25 cellular contexts compared by ENCODE assay signal in genomic region chr9:94478755-94479730, GRCh38.
DNase-seq lines count a peak whose midpoint lies in the region; ATAC-seq, FAIRE-seq and TF ChIP-seq lines count a peak whose summit lies in the region.
"Had no signal": no experiment of that assay in that cellular context is flagged by ENCODE, and none has a peak within 500 bp of the region (broad histone marks: within the 10 kb centered on the region; RNA-seq: fewer than 3 reads in every experiment).

No MANE protein-coding gene starts in this region.

- TF ChIP-seq POLR2A in A549 (IDR thresholded peaks at IDR 0.05; ENCODE audit: low read length), result no peak

- POLR2A ChIA-PET in A549 (lab: Yijun Ruan, JAX), result no interaction called here

- peaks cover 13% of the 10 kb centered on the region for H3K9me3 Mint-ChIP-seq in neural crest cell
- H3K9me3 Mint-ChIP-seq in stimulated activated naive CD8-positive, alpha-beta T cell treated with anti-CD3 and anti-CD28 coated beads, Interleukin-15, amount 100 ng/mL, for 72 hours, result no peaks in the 10 kb centered on the region
- no peaks in the 10 kb centered on the region for H3K9me3 Mint-ChIP-seq in activated T-helper 2 cell treated with anti-CD3 and anti-CD28 coated beads, Interferon-gamma antibody, Interleukin-2, Interleukin-4, amounts not matched to agents 10 μg/mL and 5 μg/mL and 100 μg/mL, durations not matched to agents 14 hours and 24 hours and 36 hours
- H3K9me3 Mint-ChIP-seq: CD8-positive, alpha-beta T cell; HFFc6 had no signal

- TF ChIP-seq CTCF in A549 (IDR thresholded peaks at IDR 0.05), result no peak
- TF ChIP-seq CTCF in neural crest cell (conservative IDR thresholded peaks at IDR 0.05), result no peak

- WGBS in A549 (ENCODE audit: missing lambda C conversion rate), result 92% methylated on average over 24 of the region's 29 CpGs

- no peak overlapping the region for H3K4me2 ChIP-seq in A549
- H3K4me2 ChIP-seq: KMS-11, PC-9 had no signal

- peaks cover 9% of the 10 kb centered on the region for H3K36me3 Mint-ChIP-seq in neural crest cell (ENCODE audit: low read depth)
- H3K36me3 Mint-ChIP-seq in activated T-helper 2 cell treated with anti-CD3 and anti-CD28 coated beads, Interferon-gamma antibody, Interleukin-2, Interleukin-4, amounts not matched to agents 10 μg/mL and 5 μg/mL and 100 μg/mL, durations not matched to agents 14 hours and 24 hours and 36 hours (ENCODE audit: low read depth), result no peaks in the 10 kb centered on the region
- H3K36me3 Mint-ChIP-seq: CD8-positive, alpha-beta T cell had no signal

- no peaks in the 10 kb centered on the region for H3K36me3 ChIP-seq in NT2/D1 (ENCODE audit: insufficient read depth, insufficient read length, low read length)

- H3K4me1 Mint-ChIP-seq in neural crest cell, result no peaks in the 10 kb centered on the region
- peaks cover 6% of the 10 kb centered on the region for H3K4me1 Mint-ChIP-seq in stimulated activated naive CD8-positive, alpha-beta T cell treated with anti-CD3 and anti-CD28 coated beads, Interleukin-15, amount 100 ng/mL, for 72 hours
- no peaks in the 10 kb centered on the region for H3K4me1 Mint-ChIP-seq in activated T-helper 2 cell treated with anti-CD3 and anti-CD28 coated beads, Interferon-gamma antibody, Interleukin-2, Interleukin-4, amounts not matched to agents 10 μg/mL and 5 μg/mL and 100 μg/mL, durations not matched to agents 14 hours and 24 hours and 36 hours (ENCODE audit: low read depth)

- H3K4me3 ChIP-seq in A549, result no peak overlapping the region
- H3K4me3 ChIP-seq in NT2/D1 (ENCODE audit: insufficient read length, low read depth), result no peak overlapping the region
- H3K4me3 ChIP-seq: PC-9 had no signal

- H3K27me3 ChIP-seq in NT2/D1 (ENCODE audit: insufficient read depth, insufficient read length), result no peaks in the 10 kb centered on the region

- DNase-seq in A549 (ENCODE audit: low read depth in 1 of 2, low spot score in 1 of 2) (no peak), NT2/D1 (ENCODE audit: low read depth, low spot score) (peak; percentile 16), neural crest cell (ENCODE audit: low read depth, low spot score) (no peak), KG1 (lab: John Stamatoyannopoulos, UW) (no peak)
- DNase-seq in stimulated activated naive CD8-positive, alpha-beta T cell treated with anti-CD3 and anti-CD28 coated beads, Interleukin-15, amount 100 ng/mL, for 72 hours, result no peak
- DNase-seq in activated naive CD4-positive, alpha-beta T cell (lab: John Stamatoyannopoulos, UW), result no peak
- no peak for DNase-seq in activated T-helper 2 cell treated with anti-CD3 and anti-CD28 coated beads, Interferon-gamma antibody, Interleukin-2, Interleukin-4, amounts not matched to agents 10 μg/mL and 5 μg/mL and 100 μg/mL, durations not matched to agents 14 hours and 24 hours and 36 hours (ENCODE audit: low spot score)
- DNase-seq: 8988T; AML-193; C1 segment of cervical spinal cord; CD8-positive, alpha-beta T cell; GDM1; HFFc6; NCI-H1105 treated with DMSO at 0.1 percent for 48 hours; NCI-H1694; NCI-H2081; NCI-H2171 treated with DMSO at 0.1 percent for 48 hours; NCI-H524 treated with DMSO at 0.1 percent for 48 hours; PC-9; RPMI8226; SHP77 had no signal

- TF ChIP-seq RAD21 in A549 (conservative IDR thresholded peaks at IDR 0.05 in 1 of 2, IDR thresholded peaks at IDR 0.05 in 1 of 2), result no peak

- no peaks in the 10 kb centered on the region for H3K27me3 Mint-ChIP-seq in neural crest cell (ENCODE audit: low read depth)
- H3K27me3 Mint-ChIP-seq in stimulated activated naive CD8-positive, alpha-beta T cell treated with anti-CD3 and anti-CD28 coated beads, Interleukin-15, amount 100 ng/mL, for 72 hours, result peaks cover 32% of the 10 kb centered on the region
- H3K27me3 Mint-ChIP-seq in activated T-helper 2 cell treated with anti-CD3 and anti-CD28 coated beads, Interferon-gamma antibody, Interleukin-2, Interleukin-4, amounts not matched to agents 10 μg/mL and 5 μg/mL and 100 μg/mL, durations not matched to agents 14 hours and 24 hours and 36 hours (ENCODE audit: low read depth), result peaks cover 12% of the 10 kb centered on the region

- H3K9me3 ChIP-seq in A549 (no peaks in the 10 kb centered on the region), NT2/D1 (ENCODE audit: insufficient read depth, low read length) (peaks cover 47% of the 10 kb centered on the region)

- H3K4me3 Mint-ChIP-seq in neural crest cell, result no peak overlapping the region
- no peak overlapping the region for H3K4me3 Mint-ChIP-seq in stimulated activated naive CD8-positive, alpha-beta T cell treated with anti-CD3 and anti-CD28 coated beads, Interleukin-15, amount 100 ng/mL, for 72 hours
- no peak overlapping the region for H3K4me3 Mint-ChIP-seq in activated T-helper 2 cell treated with anti-CD3 and anti-CD28 coated beads, Interferon-gamma antibody, Interleukin-2, Interleukin-4, amounts not matched to agents 10 μg/mL and 5 μg/mL and 100 μg/mL, durations not matched to agents 14 hours and 24 hours and 36 hours (ENCODE audit: low read depth)
- H3K4me3 Mint-ChIP-seq: CD8-positive, alpha-beta T cell; HFFc6 had no signal

- H3K4me1 ChIP-seq in A549 (no peaks in the 10 kb centered on the region), NT2/D1 (ENCODE audit: insufficient read depth, insufficient read length) (no peaks in the 10 kb centered on the region)

- H3K9ac ChIP-seq in NT2/D1 (ENCODE audit: insufficient read length, low read depth), result no peak overlapping the region
- H3K9ac ChIP-seq: KMS-11 had no signal

- ATAC-seq in A549, result peak; percentile 44 to 45; a peak in 5 of 6 replicates
- ATAC-seq in stimulated activated naive CD8-positive, alpha-beta T cell treated with anti-CD3 and anti-CD28 coated beads, Interleukin-15, amount 100 ng/mL, for 72 hours, result peak; percentile 39
- ATAC-seq: CD8-positive, alpha-beta T cell had no signal

- H3K27ac ChIP-seq in A549, result no peak overlapping the region
- H3K27ac ChIP-seq: HL-60, KMS-11, PC-9 had no signal

- no peak for TF ChIP-seq EP300 in A549 (IDR thresholded peaks at IDR 0.05)

- no peak for FAIRE-seq in A549 (lab: Jason Lieb, UNC)
- FAIRE-seq: GM19239, HepG2 had no signal

- H3K27ac Mint-ChIP-seq in neural crest cell (ENCODE audit: unreplicated experiment), result peak overlapping the region; percentile 59
- peak overlapping the region in 1 of 2 donors; percentile 50 for H3K27ac Mint-ChIP-seq in stimulated activated naive CD8-positive, alpha-beta T cell treated with anti-CD3 and anti-CD28 coated beads, Interleukin-15, amount 100 ng/mL, for 72 hours
- no peak overlapping the region for H3K27ac Mint-ChIP-seq in activated T-helper 2 cell treated with anti-CD3 and anti-CD28 coated beads, Interferon-gamma antibody, Interleukin-2, Interleukin-4, amounts not matched to agents 10 μg/mL and 5 μg/mL and 100 μg/mL, durations not matched to agents 14 hours and 24 hours and 36 hours
- H3K27ac Mint-ChIP-seq: CD8-positive, alpha-beta T cell; HFFc6 had no signal

- intact Hi-C loops in activated T-helper 2 cell treated with anti-CD3 and anti-CD28 coated beads, Interferon-gamma antibody, Interleukin-2, Interleukin-4, amounts not matched to agents 10 μg/mL and 5 μg/mL and 100 μg/mL, durations not matched to agents 14 hours and 24 hours and 36 hours (cut with micrococcal nuclease), result no loop called here

- CTCF ChIA-PET in A549 (lab: Yijun Ruan, JAX), result no interaction called here

TF ChIP-seq in A549, 52 proteins besides CTCF, POLR2A, EP300 and RAD21:
- TF ChIP-seq, protein P1, sequence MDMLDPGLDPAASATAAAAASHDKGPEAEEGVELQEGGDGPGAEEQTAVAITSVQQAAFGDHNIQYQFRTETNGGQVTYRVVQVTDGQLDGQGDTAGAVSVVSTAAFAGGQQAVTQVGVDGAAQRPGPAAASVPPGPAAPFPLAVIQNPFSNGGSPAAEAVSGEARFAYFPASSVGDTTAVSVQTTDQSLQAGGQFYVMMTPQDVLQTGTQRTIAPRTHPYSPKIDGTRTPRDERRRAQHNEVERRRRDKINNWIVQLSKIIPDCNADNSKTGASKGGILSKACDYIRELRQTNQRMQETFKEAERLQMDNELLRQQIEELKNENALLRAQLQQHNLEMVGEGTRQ (IDR thresholded peaks at IDR 0.05), result no peak
- TF ChIP-seq TFCP2L1 (CRISPR knock-in tag; IDR thresholded peaks at IDR 0.05), result no peak
- no peak for TF ChIP-seq JUNB (IDR thresholded peaks at IDR 0.05)
- TF ChIP-seq CBX8 (IDR thresholded peaks at IDR 0.05), result no peak
- no peak for TF ChIP-seq ELK1 (IDR thresholded peaks at IDR 0.05; ENCODE audit: low read depth, low read length)
- TF ChIP-seq SMC3 (IDR thresholded peaks at IDR 0.05), result no peak
- TF ChIP-seq HOXA7 (CRISPR knock-in tag; IDR thresholded peaks at IDR 0.05), result no peak
- TF ChIP-seq EHMT2 (IDR thresholded peaks at IDR 0.05; ENCODE audit: low read depth), result no peak
- TF ChIP-seq MYC (IDR thresholded peaks at IDR 0.05; ENCODE audit: borderline replicate concordance, low read length), result no peak
